ENCODE assay signal across 13 cellular contexts in the genomic region with DNA sequence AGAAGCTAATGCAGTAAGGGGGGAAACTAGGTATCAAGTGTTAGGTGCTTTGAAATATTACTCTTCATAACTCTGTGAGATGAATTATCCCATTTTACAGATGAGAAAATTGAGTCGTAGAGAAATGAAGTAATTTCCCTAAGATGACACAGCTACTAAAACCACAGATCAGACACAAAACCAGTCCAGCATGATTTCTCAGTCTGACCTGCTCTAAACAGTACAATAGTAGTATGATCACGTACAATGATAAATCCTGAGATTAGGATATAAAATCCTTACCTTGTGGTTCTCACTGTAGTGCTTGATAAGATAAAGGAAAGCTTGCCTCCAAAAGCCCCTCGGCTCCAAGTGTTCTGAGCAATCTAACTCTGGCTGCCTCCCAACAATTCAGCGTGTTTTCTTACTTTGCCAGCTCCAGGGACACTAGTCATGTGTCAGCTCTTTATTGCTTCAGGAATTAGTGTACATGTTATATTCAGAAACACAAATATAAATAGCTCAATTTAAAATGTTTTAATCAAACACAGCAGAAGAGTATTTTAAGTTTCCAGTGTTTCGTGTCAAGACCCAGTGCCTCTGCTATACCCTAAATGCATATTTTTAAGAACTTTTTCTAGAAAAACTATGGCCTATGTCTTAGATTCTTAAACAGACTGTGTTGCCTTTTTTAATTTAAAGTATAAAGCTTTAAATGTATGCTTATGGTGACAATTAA.
DNase-seq lines count a peak whose midpoint lies in the region; ATAC-seq and TF ChIP-seq lines count a peak whose summit lies in the region.
"Had no signal": no experiment of that assay in that cellular context is flagged by ENCODE, and none has a peak within 500 bp of the region (broad histone marks: within the 10 kb centered on the region; RNA-seq: fewer than 3 reads in every experiment).

No MANE protein-coding gene starts in this region.

- no peaks in the 10 kb centered on the region for H3K79me2 ChIP-seq in PC-9 (ENCODE audit: low read depth)

- no peaks in the 10 kb centered on the region for H3K27me3 ChIP-seq in PC-9 (ENCODE audit: insufficient read depth, low read depth)
- no peaks in the 10 kb centered on the region for H3K27me3 ChIP-seq in gastrocnemius medialis
- H3K27me3 ChIP-seq: neural progenitor cell, tibial nerve had no signal

- DNase-seq in NCI-H2196 treated with DMSO at 0.1 percent for 48 hours (lab: John Stamatoyannopoulos, UW; ENCODE audit: unreplicated experiment) (peak; percentile 5), NCI-H2196 (lab: John Stamatoyannopoulos, UW; ENCODE audit: unreplicated experiment) (no peak), PC-9 (peak; percentile 36 to 49), fibroblast of the aortic adventitia (ENCODE audit: low read depth) (peak; percentile 30), gastrocnemius medialis (peak; percentile 33 to 53)
- DNase-seq: SIG-M5; stimulated activated CD4-positive, alpha-beta T cell treated with anti-CD3 and anti-CD28 coated beads, Interleukin-2, amount 100 ng/mL, for 48 hours had no signal

- BruUV-seq in PC-9 (replicated peaks; lab: Mats Ljungman, UMichigan), result no TSS peak

- H3K4me2 ChIP-seq in PC-9, result no peak overlapping the region
- H3K4me2 ChIP-seq: neural progenitor cell had no signal

- CTCF ChIA-PET in PC-9 (lab: Charles Lee), result no interaction called here

- H3K36me3 ChIP-seq in PC-9 (ENCODE audit: low read depth) (no peaks in the 10 kb centered on the region), gastrocnemius medialis (no peaks in the 10 kb centered on the region)
- H3K36me3 ChIP-seq: neural progenitor cell, tibial nerve had no signal

- H3K9me3 ChIP-seq in PC-9 (ENCODE audit: insufficient read depth, low read depth) (no peaks in the 10 kb centered on the region), gastrocnemius medialis (no peaks in the 10 kb centered on the region)
- H3K9me3 ChIP-seq: tibial nerve had no signal

- H2AFZ ChIP-seq in PC-9, result no peak overlapping the region
- H2AFZ ChIP-seq: neural progenitor cell had no signal

- H3K4me1 ChIP-seq in PC-9 (replicated peaks; ENCODE audit: insufficient read depth) (peaks cover 12% of the 10 kb centered on the region), gastrocnemius medialis (peaks cover 18 to 27% of the 10 kb centered on the region in 2 donors)

- H3K4me3 ChIP-seq in PC-9 (no peak overlapping the region), fibroblast of the aortic adventitia (ENCODE audit: low read depth, low read length) (no peak overlapping the region), gastrocnemius medialis (peak overlapping the region in 2 of 4 donors; percentile 2 to 10)
- H3K4me3 ChIP-seq: neural progenitor cell, tibial nerve had no signal

- intact Hi-C loops in PC-9 (cut with micrococcal nuclease; ENCODE audit: unreplicated experiment), result loop anchor here (1.0 to 5.0 kb wide), 2 partner anchors 43 to 241 kb away; no protein-coding TSS in a partner anchor
- intact Hi-C loops in gastrocnemius medialis (cut with DNase I; ENCODE audit: low total_unique reads), result no loop called here

- no peak for TF ChIP-seq CTCF in PC-9 (conservative IDR thresholded peaks at IDR 0.05)
- TF ChIP-seq CTCF in fibroblast of the aortic adventitia (IDR thresholded peaks at IDR 0.05; ENCODE audit: insufficient read depth, low read length), result no peak
- no peak for TF ChIP-seq CTCF in gastrocnemius medialis (IDR thresholded peaks at IDR 0.05 in 4 of 5, conservative IDR thresholded peaks at IDR 0.05 in 1 of 5)

- POLR2A ChIA-PET in PC-9 (lab: Charles Lee; ENCODE audit: unreplicated experiment), result interaction anchor here (0.5 to 0.7 kb wide), 3 partner anchors 72 to 280 kb away, joined by 5 to 9 read pairs (median 8); no protein-coding TSS in a partner anchor

- in situ Hi-C loops in gastrocnemius medialis (cut with MboI; ENCODE audit: low sequenced_read_pairs in 4 of 4), result no loop called here

- H3K27ac ChIP-seq in PC-9, result no peak overlapping the region
- H3K27ac ChIP-seq in gastrocnemius medialis, result peak overlapping the region; percentile 46 to 75 (median 58)
- H3K27ac ChIP-seq: neural progenitor cell, tibial nerve had no signal

- H3K9me2 ChIP-seq in PC-9 (ENCODE audit: insufficient read depth), result no peaks in the 10 kb centered on the region

- peak; percentile 85 to 89 for ATAC-seq in gastrocnemius medialis
- ATAC-seq in HG02623 (IDR thresholded peaks at IDR 0.05; ENCODE audit: unreplicated experiment), result no peak
- ATAC-seq in GM21619 (IDR thresholded peaks at IDR 0.05; ENCODE audit: unreplicated experiment), result no peak
- ATAC-seq in GM21576 (IDR thresholded peaks at IDR 0.05; ENCODE audit: unreplicated experiment), result no peak
- ATAC-seq: activated CD4-positive, CD25-positive, alpha-beta regulatory T cell treated with anti-CD3 and anti-CD28 coated beads, Interleukin-2, amount 50 U/mL, for 24 hours had no signal

- H3F3A ChIP-seq in PC-9 (ENCODE audit: insufficient read depth, low read depth), result no peaks in the 10 kb centered on the region

- 0 out of 2 replicates have a peak, but pooled peaks cover 6% of the 10 kb centered on the region for H4K20me1 ChIP-seq in PC-9 (ENCODE audit: insufficient read depth)

- no peak for TF ChIP-seq POLR2A in gastrocnemius medialis (IDR thresholded peaks at IDR 0.05)

Comparison
In these comparisons a context has a peak if more than half of its experiments do, and no peak if none do; other contexts are left out.
1. ATAC-seq: peak in gastrocnemius medialis (2 of 2); none in HG02623 (single experiment), GM21619 (single experiment) and GM21576 (single experiment).